20 cellular contexts compared by ENCODE assay signal in the genomic region with DNA sequence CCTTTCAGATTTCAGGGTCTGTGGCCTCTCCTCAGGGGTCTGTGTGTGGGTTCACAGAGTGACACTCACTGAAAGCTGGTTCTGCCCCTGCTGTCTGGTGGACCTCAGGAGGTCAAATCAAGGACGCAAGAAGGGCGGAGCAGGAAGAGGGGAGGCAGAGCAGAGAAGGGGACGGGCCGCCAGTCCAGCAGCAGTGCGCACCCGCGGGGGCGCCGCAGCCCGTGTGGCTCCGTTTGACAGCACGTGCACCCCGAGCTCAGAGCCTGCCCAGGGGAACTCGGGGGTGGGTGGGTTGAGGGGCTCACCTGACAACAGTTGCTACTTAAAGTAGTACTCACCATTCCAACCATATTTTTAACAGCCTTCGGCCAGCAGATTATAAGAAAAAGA.
DNase-seq lines count a peak whose midpoint lies in the region; ATAC-seq and TF ChIP-seq lines count a peak whose summit lies in the region.
"Had no signal": no experiment of that assay in that cellular context is flagged by ENCODE, and none has a peak within 500 bp of the region (broad histone marks: within the 10 kb centered on the region; RNA-seq: fewer than 3 reads in every experiment).

No MANE protein-coding gene starts in this region.

- H3K9me3 ChIP-seq in Peyer's patch (no peaks in the 10 kb centered on the region), lower lobe of right lung (no peaks in the 10 kb centered on the region), thyroid gland (no peaks in the 10 kb centered on the region)
- H3K9me3 ChIP-seq: mucosa of descending colon had no signal

- intact Hi-C loops in dorsolateral prefrontal cortex (cut with DNase I): no loop called here
- intact Hi-C loops in lower lobe of right lung (cut with DNase I): no loop called here
- intact Hi-C loops in thyroid gland (cut with DNase I): no loop called here

- DNase-seq in Peyer's patch (peak in 2 of 3 donors; percentile 24 to 32), dorsolateral prefrontal cortex (peak in 2 of 10 donors; percentile 8 to 17), lower lobe of right lung (peak; percentile 27), thyroid gland (no peak)
- no peak for DNase-seq in activated CD4-positive, alpha-beta memory T cell treated with anti-CD3 and anti-CD28 coated beads, Interleukin-2, amount 10 ng/mL, durations not matched to agents 7 days and 5 days
- DNase-seq: activated CD4-positive, alpha-beta T cell treated with anti-CD3 and anti-CD28 coated beads for 48 hours; activated T-cell treated with anti-CD3 and anti-CD28 coated beads, Interleukin-2, amount 50 U/mL, for 72 hours; amygdala; DMS79 treated with DMSO at 0.1 percent for 48 hours; kidney; NCI-H1105 treated with DMSO at 0.1 percent for 48 hours; NCI-H2227 treated with DMSO at 0.1 percent for 48 hours; occipital lobe; SHP77 treated with DMSO at 0.1 percent for 48 hours; stimulated activated naive CD4-positive, alpha-beta T cell had no signal

- ATAC-seq in lower lobe of right lung: no peak
- ATAC-seq in GM21717 (IDR thresholded peaks at IDR 0.05; ENCODE audit: unreplicated experiment): no peak
- ATAC-seq in GM19467 (IDR thresholded peaks at IDR 0.05; ENCODE audit: unreplicated experiment): no peak
- ATAC-seq: activated T-cell treated with anti-CD3 and anti-CD28 coated beads, Interleukin-2, amount 50 U/mL, for 72 hours had no signal

- WGBS in thyroid gland, 2 donors: 80 to 91% methylated on average over 15 of the region's 15 CpGs

- no peak overlapping the region for H3K4me3 Mint-ChIP-seq in activated CD4-positive, alpha-beta memory T cell treated with anti-CD3 and anti-CD28 coated beads, Interleukin-2, amount 10 ng/mL, durations not matched to agents 7 days and 5 days
- H3K4me3 Mint-ChIP-seq: activated T-cell treated with anti-CD3 and anti-CD28 coated beads, Interleukin-2, amount 50 U/mL, for 72 hours had no signal

- no peaks in the 10 kb centered on the region for H3K27me3 Mint-ChIP-seq in activated CD4-positive, alpha-beta memory T cell treated with anti-CD3 and anti-CD28 coated beads, Interleukin-2, amount 10 ng/mL, durations not matched to agents 7 days and 5 days

- no peaks in the 10 kb centered on the region for H3K9me3 Mint-ChIP-seq in activated CD4-positive, alpha-beta memory T cell treated with anti-CD3 and anti-CD28 coated beads, Interleukin-2, amount 10 ng/mL, durations not matched to agents 7 days and 5 days
- H3K9me3 Mint-ChIP-seq: activated T-cell treated with anti-CD3 and anti-CD28 coated beads, Interleukin-2, amount 50 U/mL, for 72 hours had no signal

- H3K4me1 ChIP-seq in Peyer's patch (no peaks in the 10 kb centered on the region), lower lobe of right lung (no peaks in the 10 kb centered on the region), thyroid gland (peaks cover 0 to 4% of the 10 kb centered on the region in 2 donors)

- CTCF ChIA-PET in activated CD4-positive, alpha-beta memory T cell treated with anti-CD3 and anti-CD28 coated beads, Interleukin-2, amount 10 ng/mL, durations not matched to agents 7 days and 5 days (lab: Charles Lee): interaction anchor here (1.0 kb wide), 1 partner anchor 16 kb away, joined by 3 read pairs; no protein-coding TSS in a partner anchor

- POLR2A ChIA-PET in activated CD4-positive, alpha-beta memory T cell treated with anti-CD3 and anti-CD28 coated beads, Interleukin-2, amount 10 ng/mL, durations not matched to agents 7 days and 5 days (lab: Charles Lee): no interaction called here

- H3K27me3 ChIP-seq in Peyer's patch (no peaks in the 10 kb centered on the region), dorsolateral prefrontal cortex (no peaks in the 10 kb centered on the region), lower lobe of right lung (ENCODE audit: low read depth) (no peaks in the 10 kb centered on the region), thyroid gland (no peaks in the 10 kb centered on the region)

- no peak overlapping the region for H3K4me3 ChIP-seq in Peyer's patch
- peak overlapping the region in 1 of 59 donors; percentile 15 for H3K4me3 ChIP-seq in dorsolateral prefrontal cortex
- H3K4me3 ChIP-seq in lower lobe of right lung: no peak overlapping the region
- H3K4me3 ChIP-seq in thyroid gland (replicated peaks in 1 of 3): no peak overlapping the region
- H3K4me3 ChIP-seq: mucosa of descending colon had no signal

- H3K4me1 Mint-ChIP-seq in activated CD4-positive, alpha-beta memory T cell treated with anti-CD3 and anti-CD28 coated beads, Interleukin-2, amount 10 ng/mL, durations not matched to agents 7 days and 5 days: peaks cover 3% of the 10 kb centered on the region

- no peak for TF ChIP-seq CTCF in Peyer's patch (IDR thresholded peaks at IDR 0.05)
- TF ChIP-seq CTCF in dorsolateral prefrontal cortex (IDR thresholded peaks at IDR 0.05 in 54 of 56, conservative IDR thresholded peaks at IDR 0.05 in 2 of 56; ENCODE audit: low read depth in 1 of 56, partially characterized antibody in 56 of 56): no peak
- TF ChIP-seq CTCF in lower lobe of right lung (IDR thresholded peaks at IDR 0.05): no peak
- TF ChIP-seq CTCF in thyroid gland (IDR thresholded peaks at IDR 0.05): no peak

- TF ChIP-seq POLR2A in Peyer's patch (IDR thresholded peaks at IDR 0.05): no peak
- no peak for TF ChIP-seq POLR2A in thyroid gland (IDR thresholded peaks at IDR 0.05)

- peak overlapping the region in 3 of 4 donors; percentile 22 to 46 (median 28) for H3K27ac ChIP-seq in Peyer's patch
- peak overlapping the region in 47 of 59 donors; percentile 8 to 80 (median 61) for H3K27ac ChIP-seq in dorsolateral prefrontal cortex
- peak overlapping the region; percentile 46 for H3K27ac ChIP-seq in lower lobe of right lung
- H3K27ac ChIP-seq in thyroid gland: peak overlapping the region in 2 of 3 donors; percentile 22 to 54
- H3K27ac ChIP-seq: C4-2B, KMS-11 had no signal

- no peaks in the 10 kb centered on the region for H3K36me3 Mint-ChIP-seq in activated CD4-positive, alpha-beta memory T cell treated with anti-CD3 and anti-CD28 coated beads, Interleukin-2, amount 10 ng/mL, durations not matched to agents 7 days and 5 days (ENCODE audit: low read depth)

- H3K36me3 ChIP-seq in Peyer's patch: peaks cover 0 to 27% (median 0%) of the 10 kb centered on the region in 3 donors
- H3K36me3 ChIP-seq in lower lobe of right lung: peaks cover 85% of the 10 kb centered on the region
- H3K36me3 ChIP-seq in thyroid gland: peaks cover 3 to 18% of the 10 kb centered on the region in 2 donors

- H3K27ac Mint-ChIP-seq in activated CD4-positive, alpha-beta memory T cell treated with anti-CD3 and anti-CD28 coated beads, Interleukin-2, amount 10 ng/mL, durations not matched to agents 7 days and 5 days: no peak overlapping the region
- H3K27ac Mint-ChIP-seq: activated T-cell treated with anti-CD3 and anti-CD28 coated beads, Interleukin-2, amount 50 U/mL, for 72 hours had no signal

Comparison
In these comparisons a context has a peak if more than half of its experiments do, and no peak if none do; other contexts are left out.
1. DNase-seq: peak in Peyer's patch (2 of 3) and lower lobe of right lung (single experiment); none in thyroid gland (0 of 2) and activated CD4-positive, alpha-beta memory T cell treated with anti-CD3 and anti-CD28 coated beads, Interleukin-2, amount 10 ng/mL, durations not matched to agents 7 days and 5 days (single experiment).
2. Peak in every context shown above with its lines, with median percentiles within 50 percentile points of each other: H3K27ac ChIP-seq.